ENCODE assay signal across 20 cellular contexts in the genomic region with DNA sequence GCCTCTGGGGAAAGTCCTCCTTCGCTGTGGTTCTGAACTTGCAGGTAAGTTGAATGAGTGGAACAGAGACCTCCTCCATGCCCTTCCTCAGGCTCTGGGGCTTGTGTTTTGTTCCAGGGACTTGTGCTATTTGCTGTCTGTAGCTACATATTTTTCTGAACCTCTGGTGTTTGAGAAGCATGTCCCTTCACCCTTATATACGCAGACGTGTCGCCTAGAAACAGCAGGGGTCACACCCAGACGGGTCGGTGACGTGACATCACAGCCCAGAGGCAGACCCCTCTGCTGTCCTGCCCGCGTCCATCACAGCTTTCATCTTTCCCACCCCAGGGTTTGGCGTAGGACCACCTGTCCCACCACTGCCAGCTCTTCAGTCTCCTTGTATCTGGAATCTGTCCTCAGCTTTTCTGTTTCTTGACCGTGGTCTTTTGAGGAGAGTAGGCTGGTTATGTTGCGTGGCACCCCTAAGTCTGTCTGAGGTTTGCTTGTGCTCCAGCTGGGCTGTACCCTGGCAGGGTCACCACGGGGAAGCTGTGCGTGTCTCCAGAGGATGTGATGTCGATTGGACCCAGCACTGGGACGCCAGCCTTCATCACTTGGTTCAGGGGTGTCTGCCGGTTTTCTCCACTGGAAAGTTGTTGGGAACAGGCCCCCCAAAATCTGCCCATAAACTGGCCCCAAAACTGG. TPM values are rescaled to one million over a fixed set of nuclear protein-coding genes. Genes with fewer than 3 reads are reported as not detected.
DNase-seq lines count a peak whose midpoint lies in the region; ATAC-seq and TF ChIP-seq lines count a peak whose summit lies in the region.
"Had no signal": no experiment of that assay in that cellular context is flagged by ENCODE, and none has a peak within 500 bp of the region (broad histone marks: within the 10 kb centered on the region; RNA-seq: fewer than 3 reads in every experiment).

No MANE protein-coding gene starts in this region.

- H3K27me3 ChIP-seq in left ventricle myocardium inferior (ENCODE audit: low read depth) (peaks cover 45% of the 10 kb centered on the region), osteoblast (ENCODE audit: insufficient read depth, low read length) (peaks cover 12% of the 10 kb centered on the region), upper lobe of right lung (no peaks in the 10 kb centered on the region)
- H3K27me3 ChIP-seq: BLaER1 had no signal

- TF ChIP-seq CTCF in left ventricle myocardium inferior (IDR thresholded peaks at IDR 0.05; ENCODE audit: borderline replicate concordance) (no peak), glutamatergic neuron (IDR thresholded peaks at IDR 0.05; ENCODE audit: partially characterized antibody, unreplicated experiment) (no peak), osteoblast (IDR thresholded peaks at IDR 0.05; ENCODE audit: extremely low read depth, low read depth, low read length) (no peak), upper lobe of right lung (IDR thresholded peaks at IDR 0.05) (no peak)

- DNase-seq in cardiac septum (ENCODE audit: low spot score) (peak; percentile 43), left ventricle myocardium inferior (no peak), glutamatergic neuron (peak; percentile 8), osteoblast (ENCODE audit: insufficient read length, low spot score, missing footprints) (peak; percentile 49), upper lobe of right lung (peak; percentile 50)
- DNase-seq: DMS153, GF-D8, NCI-H1105, NCI-H1694, NCI-H510A, NCI-H748 treated with DMSO at 0.1 percent for 48 hours, SHP77 treated with DMSO at 0.1 percent for 48 hours had no signal

- H3K9me3 ChIP-seq in left ventricle myocardium inferior (replicated peaks): peaks cover 47% of the 10 kb centered on the region
- H3K9me3 ChIP-seq in osteoblast (ENCODE audit: low read depth, low read length): peaks cover 5% of the 10 kb centered on the region
- peaks cover 6% of the 10 kb centered on the region for H3K9me3 ChIP-seq in upper lobe of right lung

- H3K27me3 Mint-ChIP-seq in glutamatergic neuron (ENCODE audit: unreplicated experiment): peaks cover 13% of the 10 kb centered on the region

- H3K4me3 ChIP-seq in left ventricle myocardium inferior (no peak overlapping the region), osteoblast (ENCODE audit: insufficient read depth, low read length) (no peak overlapping the region), upper lobe of right lung (no peak overlapping the region)
- H3K4me3 ChIP-seq: BLaER1, HAP-1, K562 had no signal

- no peaks in the 10 kb centered on the region for H3K4me1 Mint-ChIP-seq in glutamatergic neuron (ENCODE audit: low read depth, unreplicated experiment)
- H3K4me1 Mint-ChIP-seq: CD4-positive, alpha-beta memory T cell had no signal

- H3K9me3 Mint-ChIP-seq in glutamatergic neuron (ENCODE audit: unreplicated experiment): peaks cover 16% of the 10 kb centered on the region

- H3K4me2 ChIP-seq in osteoblast (ENCODE audit: insufficient read depth, low read length): no peak overlapping the region
- H3K4me2 ChIP-seq: BLaER1 had no signal

- no peaks in the 10 kb centered on the region for H3K4me1 ChIP-seq in left ventricle myocardium inferior
- H3K4me1 ChIP-seq in osteoblast (ENCODE audit: insufficient read depth, low read length): no peaks in the 10 kb centered on the region
- no peaks in the 10 kb centered on the region for H3K4me1 ChIP-seq in upper lobe of right lung
- H3K4me1 ChIP-seq: HAP-1 had no signal

- peaks cover 31% of the 10 kb centered on the region for H3K36me3 Mint-ChIP-seq in glutamatergic neuron (ENCODE audit: unreplicated experiment)

- no peak overlapping the region for H3K4me3 Mint-ChIP-seq in glutamatergic neuron (ENCODE audit: unreplicated experiment)
- H3K4me3 Mint-ChIP-seq: CD4-positive, alpha-beta memory T cell had no signal

- H3K79me2 ChIP-seq in osteoblast (ENCODE audit: insufficient read depth, low read length): no peaks in the 10 kb centered on the region

- no peak overlapping the region for H3K27ac Mint-ChIP-seq in glutamatergic neuron (ENCODE audit: unreplicated experiment)
- H3K27ac Mint-ChIP-seq: CD4-positive, alpha-beta memory T cell had no signal

- H3K27ac ChIP-seq in left ventricle myocardium inferior (replicated peaks) (no peak overlapping the region), osteoblast (ENCODE audit: low read depth, low read length) (no peak overlapping the region), upper lobe of right lung (no peak overlapping the region)
- H3K27ac ChIP-seq: BLaER1 had no signal

- intact Hi-C loops in cardiac septum (cut with DNase I) (no loop called here), left ventricle myocardium inferior (cut with micrococcal nuclease) (loop anchor here (10.0 kb wide), 1 partner anchor 305 kb away; no protein-coding TSS in a partner anchor), upper lobe of right lung (cut with DNase I) (loop anchor here (10.0 kb wide), 1 partner anchor 295 kb away; no protein-coding TSS in a partner anchor)

- H4K20me1 ChIP-seq in osteoblast (ENCODE audit: insufficient read depth, low read length): no peaks in the 10 kb centered on the region
- H4K20me1 ChIP-seq: BLaER1 had no signal

- no peak overlapping the region for H2AFZ ChIP-seq in osteoblast (ENCODE audit: low read length)

- H3K36me3 ChIP-seq in left ventricle myocardium inferior (no peaks in the 10 kb centered on the region), osteoblast (ENCODE audit: insufficient read depth, low read length) (no peaks in the 10 kb centered on the region), upper lobe of right lung (no peaks in the 10 kb centered on the region)
- H3K36me3 ChIP-seq: BLaER1, HAP-1 had no signal

- no peak for ATAC-seq in upper lobe of right lung
- no peak for ATAC-seq in HG03521 (IDR thresholded peaks at IDR 0.05; ENCODE audit: unreplicated experiment)
- ATAC-seq in HG03457 (IDR thresholded peaks at IDR 0.05; ENCODE audit: unreplicated experiment): no peak
- ATAC-seq: K562 had no signal

RNA-seq across cellular contexts. Expression of a gene that starts 13.4 kb away (rescaled TPM):
- total RNA-seq in cardiac septum: not detected
- not detected for total RNA-seq in left ventricle myocardium inferior
- not detected for total RNA-seq in glutamatergic neuron (ENCODE audit: unreplicated experiment)
- total RNA-seq in osteoblast: not detected in 2 replicates
- 1.2 TPM for total RNA-seq in upper lobe of right lung
- total RNA-seq: A673; CD4-positive, alpha-beta memory T cell had no signal

RNA-seq across cellular contexts. Expression of a gene that starts 51.8 kb away (rescaled TPM):
- not detected for total RNA-seq in cardiac septum
- not detected for total RNA-seq in left ventricle myocardium inferior
- not detected for total RNA-seq in glutamatergic neuron (ENCODE audit: unreplicated experiment)
- total RNA-seq in osteoblast: not detected in 2 replicates
- total RNA-seq in upper lobe of right lung: not detected
- total RNA-seq: A673; CD4-positive, alpha-beta memory T cell; K562; OCI-LY7 had no signal
